Comparison of ENCODE assay signal across 21 cellular contexts in genomic region chr14:75675265-75675960, GRCh38. TPM values are rescaled to one million over a fixed set of nuclear protein-coding genes. Genes with fewer than 3 reads are reported as not detected.
DNase-seq lines count a peak whose midpoint lies in the region; ATAC-seq, FAIRE-seq and TF ChIP-seq lines count a peak whose summit lies in the region.
"Had no signal": no experiment of that assay in that cellular context is flagged by ENCODE, and none has a peak within 500 bp of the region (broad histone marks: within the 10 kb centered on the region; RNA-seq: fewer than 3 reads in every experiment).

No MANE protein-coding gene starts in this region.

- H3K4me3 ChIP-seq in breast epithelium (no peak overlapping the region), OCI-LY7 (ENCODE audit: low read depth, low read length, poor library complexity, severe bottlenecking) (no peak overlapping the region), epithelial cell of proximal tubule (ENCODE audit: low read depth, low read length) (no peak overlapping the region)
- H3K4me3 ChIP-seq: GM12878, transverse colon had no signal

- no peaks in the 10 kb centered on the region for H3K79me2 ChIP-seq in OCI-LY7 (ENCODE audit: insufficient read depth, low read depth, low read length)

- H3K4me1 ChIP-seq in breast epithelium (no peaks in the 10 kb centered on the region), OCI-LY7 (ENCODE audit: insufficient read depth, low read length, poor library complexity, severe bottlenecking) (no peaks in the 10 kb centered on the region)
- H3K4me1 ChIP-seq: parathyroid adenoma, transverse colon had no signal

- no peaks in the 10 kb centered on the region for H3K9me2 ChIP-seq in OCI-LY7 (ENCODE audit: insufficient read depth, low read length)

- TF ChIP-seq CTCF in MCF 10A (IDR thresholded peaks at IDR 0.05; ENCODE audit: unreplicated experiment) (no peak), breast epithelium (IDR thresholded peaks at IDR 0.05) (no peak), OCI-LY7 (conservative IDR thresholded peaks at IDR 0.05; ENCODE audit: low read length) (peak; percentile 61), epithelial cell of proximal tubule (conservative IDR thresholded peaks at IDR 0.05; ENCODE audit: low read depth, low read length) (peak; percentile 25)

- no peaks in the 10 kb centered on the region for H3K9me3 Mint-ChIP-seq in MCF 10A (ENCODE audit: unreplicated experiment)
- H3K9me3 Mint-ChIP-seq: activated CD4-positive, alpha-beta memory T cell treated with anti-CD3 and anti-CD28 coated beads for 36 hours had no signal

- H4K20me1 ChIP-seq in OCI-LY7 (ENCODE audit: insufficient read depth, low read length): 0 out of 2 replicates have a peak, but pooled peaks cover 4% of the 10 kb centered on the region

- H3K27me3 ChIP-seq in breast epithelium: no peaks in the 10 kb centered on the region
- H3K27me3 ChIP-seq: transverse colon had no signal

- TF ChIP-seq POLR2A in breast epithelium (IDR thresholded peaks at IDR 0.05): no peak

- DNase-seq in MCF 10A (ENCODE audit: unreplicated experiment) (peak; percentile 21), breast epithelium (ENCODE audit: low spot score in 2 of 2) (no peak), OCI-LY7 (ENCODE audit: low spot score) (peak; percentile 20), epithelial cell of proximal tubule (ENCODE audit: low read depth) (no peak), urothelium cell line (ENCODE audit: low spot score) (no peak), dermis blood vessel endothelial cell (no peak)
- DNase-seq: ACHN; activated CD4-positive, alpha-beta memory T cell treated with anti-CD3 and anti-CD28 coated beads for 36 hours; activated gamma-delta T cell treated with Interleukin-2 at 50 U/mL for 16 hours; central memory CD4-positive, alpha-beta T cell; hypothalamus; stimulated activated CD4-positive, alpha-beta T cell treated with anti-CD3 and anti-CD28 coated beads, Interleukin-1b, Interleukin-23, amount 100 ng/mL, for 48 hours; T1000; transverse colon had no signal

- no peak overlapping the region for H3K4me2 ChIP-seq in OCI-LY7 (ENCODE audit: low read length)

- H3K4me3 Mint-ChIP-seq in MCF 10A (ENCODE audit: unreplicated experiment): no peak overlapping the region
- H3K4me3 Mint-ChIP-seq: activated CD4-positive, alpha-beta memory T cell treated with anti-CD3 and anti-CD28 coated beads for 36 hours; memory B cell had no signal

- CTCF ChIA-PET in MCF 10A (lab: Yijun Ruan, JAX): interaction anchor here (1.1 kb wide), 1 partner anchor 34 kb away, joined by 5 read pairs; no protein-coding TSS in a partner anchor
- CTCF ChIA-PET in OCI-LY7 (lab: Charles Lee; ENCODE audit: unreplicated experiment): no interaction called here

- H2AFZ ChIP-seq in OCI-LY7 (ENCODE audit: low read length): no peak overlapping the region
- H2AFZ ChIP-seq: parathyroid adenoma had no signal

- peak; percentile 17 for FAIRE-seq in urothelium cell line (lab: Jason Lieb, UNC)
- FAIRE-seq: endothelial cell of umbilical vein, GM12878, RCC 7860 had no signal

- H3K27me3 Mint-ChIP-seq in MCF 10A (ENCODE audit: insufficient read depth, unreplicated experiment): no peaks in the 10 kb centered on the region
- H3K27me3 Mint-ChIP-seq: activated CD4-positive, alpha-beta memory T cell treated with anti-CD3 and anti-CD28 coated beads for 36 hours; memory B cell had no signal

- ATAC-seq in HG02623 (IDR thresholded peaks at IDR 0.05; ENCODE audit: unreplicated experiment): no peak
- no peak for ATAC-seq in HG02678 (IDR thresholded peaks at IDR 0.05; ENCODE audit: unreplicated experiment)
- ATAC-seq: GM12878 had no signal

- H3K4me1 Mint-ChIP-seq in MCF 10A (ENCODE audit: insufficient read depth, unreplicated experiment): peaks cover 9% of the 10 kb centered on the region

- H3K27ac ChIP-seq in breast epithelium (no peak overlapping the region), OCI-LY7 (ENCODE audit: low read depth, low read length, poor library complexity, severe bottlenecking) (no peak overlapping the region)
- H3K27ac ChIP-seq: parathyroid adenoma, transverse colon had no signal

- H3K9me3 ChIP-seq in breast epithelium: no peaks in the 10 kb centered on the region
- H3K9me3 ChIP-seq in OCI-LY7 (ENCODE audit: low read length): no peaks in the 10 kb centered on the region
- H3K9me3 ChIP-seq: transverse colon had no signal

- BruUV-seq in MCF 10A (replicated peaks; lab: Mats Ljungman, UMichigan): no TSS peak
- no TSS peak for BruUV-seq in OCI-LY7 (replicated peaks; lab: Mats Ljungman, UMichigan)

- H3K36me3 ChIP-seq in breast epithelium (no peaks in the 10 kb centered on the region), OCI-LY7 (ENCODE audit: insufficient read depth, low read length) (peaks cover 41% of the 10 kb centered on the region)

- POLR2A ChIA-PET in MCF 10A (lab: Yijun Ruan, JAX) (interaction anchor here (0.6 to 2.2 kb wide), 4 partner anchors 9 to 1188 kb away, joined by 4 to 11 read pairs (median 6); partner anchors contain the start of genes ERG28 and TTLL5), OCI-LY7 (lab: Charles Lee) (no interaction called here)

- intact Hi-C loops in MCF 10A (cut with micrococcal nuclease) (no loop called here), breast epithelium (cut with DNase I; ENCODE audit: low total_unique reads) (no loop called here), OCI-LY7 (cut with micrococcal nuclease; ENCODE audit: unreplicated experiment) (no loop called here)

- peak overlapping the region; percentile 11 for H3K27ac Mint-ChIP-seq in MCF 10A (ENCODE audit: low read depth, unreplicated experiment)
- H3K27ac Mint-ChIP-seq: activated CD4-positive, alpha-beta memory T cell treated with anti-CD3 and anti-CD28 coated beads for 36 hours; memory B cell had no signal

- H3K36me3 Mint-ChIP-seq in MCF 10A (ENCODE audit: insufficient read depth, unreplicated experiment): peaks cover 24% of the 10 kb centered on the region

RNA-seq across cellular contexts. Expression of gene TTLL5, which starts 14.4 kb away (rescaled TPM):
- 29.0 and 31.7 TPM in 2 replicates for total RNA-seq in MCF 10A (2022)
- 10 to 100 TPM; 21.9 to 66.6 (median 35.7) TPM for total RNA-seq in breast epithelium
- 34.3 and 37.4 TPM in 2 replicates for total RNA-seq in OCI-LY7 (2014; rRNA removed; shearing (Covaris generic))
- total RNA-seq in OCI-LY7 (2022): 52.7 and 55.6 TPM in 2 replicates
- 20.4 and 39.6 TPM in 2 replicates for total RNA-seq in epithelial cell of proximal tubule
- total RNA-seq in dermis blood vessel endothelial cell: 36.9 and 41.7 TPM in 2 replicates

RNA-seq across cellular contexts. Expression of gene ERG28, which starts 14.7 kb away (rescaled TPM):
- total RNA-seq in MCF 10A (2022) (10.4 and 11.1 TPM in 2 replicates), breast epithelium (1 to 10 TPM; 4.5 to 9.7 (median 5.9) TPM), OCI-LY7 (2022) (22.8 and 24.0 TPM in 2 replicates), epithelial cell of proximal tubule (14.6 and 18.2 TPM in 2 replicates), dermis blood vessel endothelial cell (5.3 and 7.6 TPM in 2 replicates)
- 9.8 and 10.6 TPM in 2 replicates for total RNA-seq in OCI-LY7 (2014; rRNA removed; shearing (Covaris generic))

Comparison
In these comparisons a context has a peak if more than half of its experiments do, and no peak if none do; other contexts are left out.
1. DNase-seq: peak in MCF 10A (single experiment) and OCI-LY7 (single experiment); none in breast epithelium (0 of 2), epithelial cell of proximal tubule (single experiment), urothelium cell line (single experiment) and dermis blood vessel endothelial cell (single experiment).
2. CTCF ChIP-seq: peak in OCI-LY7 (single experiment) and epithelial cell of proximal tubule (single experiment); none in MCF 10A (single experiment) and breast epithelium (0 of 3).